ENCODE assay signal across 1 cellular context in the genomic region with DNA sequence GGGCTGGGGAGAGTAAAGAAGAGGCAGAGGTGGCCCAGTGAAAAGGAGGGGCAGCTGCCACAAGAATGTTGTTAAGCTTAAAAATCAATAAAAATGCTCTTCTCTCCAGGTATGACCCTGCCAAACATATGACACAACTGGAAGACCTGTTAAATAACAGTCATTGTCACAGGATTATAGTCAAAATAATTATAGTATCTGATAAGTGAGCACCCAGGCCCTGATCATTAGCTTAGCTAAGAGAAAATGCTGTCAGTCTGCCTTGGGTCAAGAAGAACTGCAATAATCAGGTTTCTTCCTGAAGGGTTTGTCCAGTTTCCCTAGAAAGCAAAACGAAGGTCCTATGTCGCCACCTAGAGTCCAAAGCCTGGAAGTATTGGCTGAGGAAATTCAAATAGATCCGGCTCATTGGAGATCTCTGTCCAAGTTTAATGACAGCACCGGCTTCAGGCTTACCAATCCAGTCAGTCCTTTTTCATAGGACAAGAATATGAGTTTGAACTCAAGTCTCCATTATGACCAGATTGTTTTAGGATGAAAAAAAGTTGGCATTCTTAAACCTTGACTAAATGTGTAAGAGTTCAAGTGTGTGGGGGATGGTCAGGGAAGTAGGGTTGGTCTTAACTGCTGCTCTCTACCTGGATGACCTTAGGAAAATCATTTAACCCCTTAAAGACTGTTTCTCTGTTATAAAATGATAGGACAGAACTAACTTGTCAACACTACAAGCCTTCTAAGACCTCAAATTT.
TF ChIP-seq lines count a peak whose summit lies in the region.

No MANE protein-coding gene starts in this region.

TF ChIP-seq in HepG2, 621 proteins besides CTCF, POLR2A, EP300 and RAD21 (continued from another document and continues in another):
- TF ChIP-seq, protein P1, sequence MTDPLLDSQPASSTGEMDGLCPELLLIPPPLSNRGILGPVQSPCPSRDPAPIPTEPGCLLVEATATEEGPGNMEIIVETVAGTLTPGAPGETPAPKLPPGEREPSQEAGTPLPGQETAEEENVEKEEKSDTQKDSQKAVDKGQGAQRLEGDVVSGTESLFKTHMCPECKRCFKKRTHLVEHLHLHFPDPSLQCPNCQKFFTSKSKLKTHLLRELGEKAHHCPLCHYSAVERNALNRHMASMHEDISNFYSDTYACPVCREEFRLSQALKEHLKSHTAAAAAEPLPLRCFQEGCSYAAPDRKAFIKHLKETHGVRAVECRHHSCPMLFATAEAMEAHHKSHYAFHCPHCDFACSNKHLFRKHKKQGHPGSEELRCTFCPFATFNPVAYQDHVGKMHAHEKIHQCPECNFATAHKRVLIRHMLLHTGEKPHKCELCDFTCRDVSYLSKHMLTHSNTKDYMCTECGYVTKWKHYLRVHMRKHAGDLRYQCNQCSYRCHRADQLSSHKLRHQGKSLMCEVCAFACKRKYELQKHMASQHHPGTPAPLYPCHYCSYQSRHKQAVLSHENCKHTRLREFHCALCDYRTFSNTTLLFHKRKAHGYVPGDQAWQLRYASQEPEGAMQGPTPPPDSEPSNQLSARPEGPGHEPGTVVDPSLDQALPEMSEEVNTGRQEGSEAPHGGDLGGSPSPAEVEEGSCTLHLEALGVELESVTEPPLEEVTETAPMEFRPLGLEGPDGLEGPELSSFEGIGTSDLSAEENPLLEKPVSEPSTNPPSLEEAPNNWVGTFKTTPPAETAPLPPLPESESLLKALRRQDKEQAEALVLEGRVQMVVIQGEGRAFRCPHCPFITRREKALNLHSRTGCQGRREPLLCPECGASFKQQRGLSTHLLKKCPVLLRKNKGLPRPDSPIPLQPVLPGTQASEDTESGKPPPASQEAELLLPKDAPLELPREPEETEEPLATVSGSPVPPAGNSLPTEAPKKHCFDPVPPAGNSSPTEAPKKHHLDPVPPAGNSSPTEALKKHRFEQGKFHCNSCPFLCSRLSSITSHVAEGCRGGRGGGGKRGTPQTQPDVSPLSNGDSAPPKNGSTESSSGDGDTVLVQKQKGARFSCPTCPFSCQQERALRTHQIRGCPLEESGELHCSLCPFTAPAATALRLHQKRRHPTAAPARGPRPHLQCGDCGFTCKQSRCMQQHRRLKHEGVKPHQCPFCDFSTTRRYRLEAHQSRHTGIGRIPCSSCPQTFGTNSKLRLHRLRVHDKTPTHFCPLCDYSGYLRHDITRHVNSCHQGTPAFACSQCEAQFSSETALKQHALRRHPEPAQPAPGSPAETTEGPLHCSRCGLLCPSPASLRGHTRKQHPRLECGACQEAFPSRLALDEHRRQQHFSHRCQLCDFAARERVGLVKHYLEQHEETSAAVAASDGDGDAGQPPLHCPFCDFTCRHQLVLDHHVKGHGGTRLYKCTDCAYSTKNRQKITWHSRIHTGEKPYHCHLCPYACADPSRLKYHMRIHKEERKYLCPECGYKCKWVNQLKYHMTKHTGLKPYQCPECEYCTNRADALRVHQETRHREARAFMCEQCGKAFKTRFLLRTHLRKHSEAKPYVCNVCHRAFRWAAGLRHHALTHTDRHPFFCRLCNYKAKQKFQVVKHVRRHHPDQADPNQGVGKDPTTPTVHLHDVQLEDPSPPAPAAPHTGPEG (CRISPR knock-in tag; IDR thresholded peaks at IDR 0.05): peak; percentile 81
- peak; percentile 26; the same call in 1 of the 2 replicates for TF ChIP-seq TBX3 (IDR thresholded peaks at IDR 0.05; ENCODE audit: borderline replicate concordance)
- no peak for TF ChIP-seq ARHGAP35 (CRISPR knock-in tag; IDR thresholded peaks at IDR 0.05; ENCODE audit: borderline replicate concordance)
- TF ChIP-seq, protein P2, sequence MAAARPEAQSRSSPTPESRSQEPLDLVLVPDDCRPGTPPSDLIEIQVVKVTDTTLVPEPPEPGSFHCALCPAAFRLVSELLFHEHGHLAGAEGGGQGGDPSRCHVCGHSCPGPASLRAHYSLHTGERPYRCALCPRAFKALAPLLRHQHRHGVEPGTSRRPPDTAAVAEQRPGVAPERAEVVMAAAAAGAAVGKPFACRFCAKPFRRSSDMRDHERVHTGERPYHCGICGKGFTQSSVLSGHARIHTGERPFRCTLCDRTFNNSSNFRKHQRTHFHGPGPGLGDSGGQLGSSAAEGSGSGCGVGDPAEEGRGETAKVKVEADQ (CRISPR knock-in tag; IDR thresholded peaks at IDR 0.05; ENCODE audit: borderline replicate concordance): peak; percentile 81
- 0 out of 4 replicates have a peak, but pooled peaks of 1 of the 2 experiments have one; percentile 48 for TF ChIP-seq KLF16 (CRISPR knock-in tag; IDR thresholded peaks at IDR 0.05)
- TF ChIP-seq ZNF253 (CRISPR knock-in tag; IDR thresholded peaks at IDR 0.05; ENCODE audit: borderline replicate concordance): no peak
- TF ChIP-seq REPIN1 (CRISPR knock-in tag; IDR thresholded peaks at IDR 0.05; ENCODE audit: borderline replicate concordance, low read depth): 0 out of 2 replicates have a peak, but pooled peaks have one; percentile 50
- TF ChIP-seq ZNF232 (CRISPR knock-in tag; IDR thresholded peaks at IDR 0.05; ENCODE audit: borderline replicate concordance): peak; percentile 59; the same call in 1 of the 2 replicates
- no peak for TF ChIP-seq ZNF260 (CRISPR knock-in tag; IDR thresholded peaks at IDR 0.05; ENCODE audit: borderline replicate concordance, low read depth)
- TF ChIP-seq GATAD1 (CRISPR knock-in tag; IDR thresholded peaks at IDR 0.05): peak; percentile 47; the same call in 1 of the 2 replicates
- no peak for TF ChIP-seq RBM22 (optimal IDR thresholded peaks at IDR 0.05; ENCODE audit: low read length)
- peak; percentile 73 for TF ChIP-seq ZNF264 (CRISPR knock-in tag; IDR thresholded peaks at IDR 0.05)
- TF ChIP-seq SRY (CRISPR knock-in tag; IDR thresholded peaks at IDR 0.05): no peak
- TF ChIP-seq EHMT2 (IDR thresholded peaks at IDR 0.05; ENCODE audit: borderline replicate concordance, low read depth, low read length): peak; percentile 92; the same call in 1 of the 2 replicates
- TF ChIP-seq, protein P3, sequence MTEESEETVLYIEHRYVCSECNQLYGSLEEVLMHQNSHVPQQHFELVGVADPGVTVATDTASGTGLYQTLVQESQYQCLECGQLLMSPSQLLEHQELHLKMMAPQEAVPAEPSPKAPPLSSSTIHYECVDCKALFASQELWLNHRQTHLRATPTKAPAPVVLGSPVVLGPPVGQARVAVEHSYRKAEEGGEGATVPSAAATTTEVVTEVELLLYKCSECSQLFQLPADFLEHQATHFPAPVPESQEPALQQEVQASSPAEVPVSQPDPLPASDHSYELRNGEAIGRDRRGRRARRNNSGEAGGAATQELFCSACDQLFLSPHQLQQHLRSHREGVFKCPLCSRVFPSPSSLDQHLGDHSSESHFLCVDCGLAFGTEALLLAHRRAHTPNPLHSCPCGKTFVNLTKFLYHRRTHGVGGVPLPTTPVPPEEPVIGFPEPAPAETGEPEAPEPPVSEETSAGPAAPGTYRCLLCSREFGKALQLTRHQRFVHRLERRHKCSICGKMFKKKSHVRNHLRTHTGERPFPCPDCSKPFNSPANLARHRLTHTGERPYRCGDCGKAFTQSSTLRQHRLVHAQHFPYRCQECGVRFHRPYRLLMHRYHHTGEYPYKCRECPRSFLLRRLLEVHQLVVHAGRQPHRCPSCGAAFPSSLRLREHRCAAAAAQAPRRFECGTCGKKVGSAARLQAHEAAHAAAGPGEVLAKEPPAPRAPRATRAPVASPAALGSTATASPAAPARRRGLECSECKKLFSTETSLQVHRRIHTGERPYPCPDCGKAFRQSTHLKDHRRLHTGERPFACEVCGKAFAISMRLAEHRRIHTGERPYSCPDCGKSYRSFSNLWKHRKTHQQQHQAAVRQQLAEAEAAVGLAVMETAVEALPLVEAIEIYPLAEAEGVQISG (CRISPR knock-in tag; IDR thresholded peaks at IDR 0.05): peak; percentile 40; the same call in 1 of the 2 replicates
- TF ChIP-seq KLF11 (CRISPR knock-in tag; IDR thresholded peaks at IDR 0.05): no peak
- peak; percentile 76 for TF ChIP-seq ZFP90 (CRISPR knock-in tag; IDR thresholded peaks at IDR 0.05; ENCODE audit: borderline replicate concordance)
- TF ChIP-seq ONECUT2 (CRISPR knock-in tag; IDR thresholded peaks at IDR 0.05): peak; percentile 93
- TF ChIP-seq, protein P4, sequence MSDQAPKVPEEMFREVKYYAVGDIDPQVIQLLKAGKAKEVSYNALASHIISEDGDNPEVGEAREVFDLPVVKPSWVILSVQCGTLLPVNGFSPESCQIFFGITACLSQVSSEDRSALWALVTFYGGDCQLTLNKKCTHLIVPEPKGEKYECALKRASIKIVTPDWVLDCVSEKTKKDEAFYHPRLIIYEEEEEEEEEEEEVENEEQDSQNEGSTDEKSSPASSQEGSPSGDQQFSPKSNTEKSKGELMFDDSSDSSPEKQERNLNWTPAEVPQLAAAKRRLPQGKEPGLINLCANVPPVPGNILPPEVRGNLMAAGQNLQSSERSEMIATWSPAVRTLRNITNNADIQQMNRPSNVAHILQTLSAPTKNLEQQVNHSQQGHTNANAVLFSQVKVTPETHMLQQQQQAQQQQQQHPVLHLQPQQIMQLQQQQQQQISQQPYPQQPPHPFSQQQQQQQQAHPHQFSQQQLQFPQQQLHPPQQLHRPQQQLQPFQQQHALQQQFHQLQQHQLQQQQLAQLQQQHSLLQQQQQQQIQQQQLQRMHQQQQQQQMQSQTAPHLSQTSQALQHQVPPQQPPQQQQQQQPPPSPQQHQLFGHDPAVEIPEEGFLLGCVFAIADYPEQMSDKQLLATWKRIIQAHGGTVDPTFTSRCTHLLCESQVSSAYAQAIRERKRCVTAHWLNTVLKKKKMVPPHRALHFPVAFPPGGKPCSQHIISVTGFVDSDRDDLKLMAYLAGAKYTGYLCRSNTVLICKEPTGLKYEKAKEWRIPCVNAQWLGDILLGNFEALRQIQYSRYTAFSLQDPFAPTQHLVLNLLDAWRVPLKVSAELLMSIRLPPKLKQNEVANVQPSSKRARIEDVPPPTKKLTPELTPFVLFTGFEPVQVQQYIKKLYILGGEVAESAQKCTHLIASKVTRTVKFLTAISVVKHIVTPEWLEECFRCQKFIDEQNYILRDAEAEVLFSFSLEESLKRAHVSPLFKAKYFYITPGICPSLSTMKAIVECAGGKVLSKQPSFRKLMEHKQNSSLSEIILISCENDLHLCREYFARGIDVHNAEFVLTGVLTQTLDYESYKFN (CRISPR knock-in tag; conservative IDR thresholded peaks at IDR 0.05): no peak
- TF ChIP-seq, protein P5, sequence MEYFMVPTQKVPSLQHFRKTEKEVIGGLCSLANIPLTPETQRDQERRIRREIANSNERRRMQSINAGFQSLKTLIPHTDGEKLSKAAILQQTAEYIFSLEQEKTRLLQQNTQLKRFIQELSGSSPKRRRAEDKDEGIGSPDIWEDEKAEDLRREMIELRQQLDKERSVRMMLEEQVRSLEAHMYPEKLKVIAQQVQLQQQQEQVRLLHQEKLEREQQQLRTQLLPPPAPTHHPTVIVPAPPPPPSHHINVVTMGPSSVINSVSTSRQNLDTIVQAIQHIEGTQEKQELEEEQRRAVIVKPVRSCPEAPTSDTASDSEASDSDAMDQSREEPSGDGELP (IDR thresholded peaks at IDR 0.05; ENCODE audit: borderline replicate concordance, low read depth): peak; percentile 40; the same call in 1 of the 2 replicates
- TF ChIP-seq SMAD3 (CRISPR knock-in tag; IDR thresholded peaks at IDR 0.05): peak; percentile 24; the same call in 1 of the 2 replicates
- TF ChIP-seq ZNF33B (CRISPR knock-in tag; IDR thresholded peaks at IDR 0.05): 0 out of 2 replicates have a peak, but pooled peaks have one; percentile 21
- TF ChIP-seq ZNF672 (CRISPR knock-in tag; IDR thresholded peaks at IDR 0.05): no peak
- TF ChIP-seq, protein P6, sequence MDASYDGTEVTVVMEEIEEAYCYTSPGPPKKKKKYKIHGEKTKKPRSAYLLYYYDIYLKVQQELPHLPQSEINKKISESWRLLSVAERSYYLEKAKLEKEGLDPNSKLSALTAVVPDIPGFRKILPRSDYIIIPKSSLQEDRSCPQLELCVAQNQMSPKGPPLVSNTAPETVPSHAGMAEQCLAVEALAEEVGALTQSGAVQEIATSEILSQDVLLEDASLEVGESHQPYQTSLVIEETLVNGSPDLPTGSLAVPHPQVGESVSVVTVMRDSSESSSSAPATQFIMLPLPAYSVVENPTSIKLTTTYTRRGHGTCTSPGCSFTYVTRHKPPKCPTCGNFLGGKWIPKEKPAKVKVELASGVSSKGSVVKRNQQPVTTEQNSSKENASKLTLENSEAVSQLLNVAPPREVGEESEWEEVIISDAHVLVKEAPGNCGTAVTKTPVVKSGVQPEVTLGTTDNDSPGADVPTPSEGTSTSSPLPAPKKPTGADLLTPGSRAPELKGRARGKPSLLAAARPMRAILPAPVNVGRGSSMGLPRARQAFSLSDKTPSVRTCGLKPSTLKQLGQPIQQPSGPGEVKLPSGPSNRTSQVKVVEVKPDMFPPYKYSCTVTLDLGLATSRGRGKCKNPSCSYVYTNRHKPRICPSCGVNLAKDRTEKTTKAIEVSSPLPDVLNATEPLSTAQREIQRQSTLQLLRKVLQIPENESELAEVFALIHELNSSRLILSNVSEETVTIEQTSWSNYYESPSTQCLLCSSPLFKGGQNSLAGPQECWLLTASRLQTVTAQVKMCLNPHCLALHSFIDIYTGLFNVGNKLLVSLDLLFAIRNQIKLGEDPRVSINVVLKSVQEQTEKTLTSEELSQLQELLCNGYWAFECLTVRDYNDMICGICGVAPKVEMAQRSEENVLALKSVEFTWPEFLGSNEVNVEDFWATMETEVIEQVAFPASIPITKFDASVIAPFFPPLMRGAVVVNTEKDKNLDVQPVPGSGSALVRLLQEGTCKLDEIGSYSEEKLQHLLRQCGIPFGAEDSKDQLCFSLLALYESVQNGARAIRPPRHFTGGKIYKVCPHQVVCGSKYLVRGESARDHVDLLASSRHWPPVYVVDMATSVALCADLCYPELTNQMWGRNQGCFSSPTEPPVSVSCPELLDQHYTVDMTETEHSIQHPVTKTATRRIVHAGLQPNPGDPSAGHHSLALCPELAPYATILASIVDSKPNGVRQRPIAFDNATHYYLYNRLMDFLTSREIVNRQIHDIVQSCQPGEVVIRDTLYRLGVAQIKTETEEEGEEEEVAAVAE (CRISPR knock-in tag; IDR thresholded peaks at IDR 0.05; ENCODE audit: borderline replicate concordance): 0 out of 2 replicates have a peak, but pooled peaks have one; percentile 68
- TF ChIP-seq, protein P7, sequence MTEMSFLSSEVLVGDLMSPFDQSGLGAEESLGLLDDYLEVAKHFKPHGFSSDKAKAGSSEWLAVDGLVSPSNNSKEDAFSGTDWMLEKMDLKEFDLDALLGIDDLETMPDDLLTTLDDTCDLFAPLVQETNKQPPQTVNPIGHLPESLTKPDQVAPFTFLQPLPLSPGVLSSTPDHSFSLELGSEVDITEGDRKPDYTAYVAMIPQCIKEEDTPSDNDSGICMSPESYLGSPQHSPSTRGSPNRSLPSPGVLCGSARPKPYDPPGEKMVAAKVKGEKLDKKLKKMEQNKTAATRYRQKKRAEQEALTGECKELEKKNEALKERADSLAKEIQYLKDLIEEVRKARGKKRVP (CRISPR knock-in tag; IDR thresholded peaks at IDR 0.05): no peak
- TF ChIP-seq ZNF20 (CRISPR knock-in tag; IDR thresholded peaks at IDR 0.05): no peak
- peak; percentile 100 for TF ChIP-seq BCL6 (CRISPR knock-in tag; IDR thresholded peaks at IDR 0.05)
- TF ChIP-seq, protein P8, sequence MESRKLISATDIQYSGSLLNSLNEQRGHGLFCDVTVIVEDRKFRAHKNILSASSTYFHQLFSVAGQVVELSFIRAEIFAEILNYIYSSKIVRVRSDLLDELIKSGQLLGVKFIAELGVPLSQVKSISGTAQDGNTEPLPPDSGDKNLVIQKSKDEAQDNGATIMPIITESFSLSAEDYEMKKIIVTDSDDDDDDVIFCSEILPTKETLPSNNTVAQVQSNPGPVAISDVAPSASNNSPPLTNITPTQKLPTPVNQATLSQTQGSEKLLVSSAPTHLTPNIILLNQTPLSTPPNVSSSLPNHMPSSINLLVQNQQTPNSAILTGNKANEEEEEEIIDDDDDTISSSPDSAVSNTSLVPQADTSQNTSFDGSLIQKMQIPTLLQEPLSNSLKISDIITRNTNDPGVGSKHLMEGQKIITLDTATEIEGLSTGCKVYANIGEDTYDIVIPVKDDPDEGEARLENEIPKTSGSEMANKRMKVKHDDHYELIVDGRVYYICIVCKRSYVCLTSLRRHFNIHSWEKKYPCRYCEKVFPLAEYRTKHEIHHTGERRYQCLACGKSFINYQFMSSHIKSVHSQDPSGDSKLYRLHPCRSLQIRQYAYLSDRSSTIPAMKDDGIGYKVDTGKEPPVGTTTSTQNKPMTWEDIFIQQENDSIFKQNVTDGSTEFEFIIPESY (CRISPR knock-in tag; IDR thresholded peaks at IDR 0.05): no peak
- TF ChIP-seq ZNF572 (CRISPR knock-in tag; IDR thresholded peaks at IDR 0.05): no peak
- no peak for TF ChIP-seq BRCA1 (CRISPR knock-in tag; IDR thresholded peaks at IDR 0.05)
- TF ChIP-seq ZNF703 (CRISPR knock-in tag; IDR thresholded peaks at IDR 0.05; ENCODE audit: borderline replicate concordance): no peak
